10 cellular contexts compared by ENCODE assay signal in the genomic region with DNA sequence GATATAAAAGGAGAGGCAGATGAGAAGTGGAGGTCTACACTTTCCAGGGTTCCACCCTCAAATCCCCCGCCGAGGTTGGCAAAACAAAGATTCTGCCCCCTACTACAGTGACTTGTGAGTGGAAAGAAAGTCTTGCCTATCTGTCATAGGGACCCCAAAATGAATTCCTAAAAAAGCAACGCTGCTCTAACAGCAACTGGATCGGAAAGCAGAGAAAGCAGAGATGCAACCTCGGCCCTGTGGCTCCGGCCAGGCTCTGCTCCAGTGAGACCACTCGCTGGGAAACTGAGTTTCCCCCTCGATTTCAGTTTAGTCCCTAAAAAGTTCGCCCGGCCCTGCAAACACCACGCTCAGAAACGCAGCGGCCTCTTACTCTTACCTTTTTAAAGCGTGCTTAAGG.
DNase-seq lines count a peak whose midpoint lies in the region; ATAC-seq and TF ChIP-seq lines count a peak whose summit lies in the region.
"Had no signal": no experiment of that assay in that cellular context is flagged by ENCODE, and none has a peak within 500 bp of the region (broad histone marks: within the 10 kb centered on the region; RNA-seq: fewer than 3 reads in every experiment).

No MANE protein-coding gene starts in this region.

- H3K4me1 ChIP-seq in GM23248 (ENCODE audit: insufficient read depth) (peaks cover 57% of the 10 kb centered on the region), PC-3 (ENCODE audit: insufficient read depth, low read length) (peaks cover 27% of the 10 kb centered on the region), fibroblast of lung (ENCODE audit: control insufficient read depth, extremely low read depth, insufficient read depth, low read length) (peaks cover 14% of the 10 kb centered on the region)

- H3K4me2 ChIP-seq in GM23248 (ENCODE audit: unreplicated experiment) (peak overlapping the region; percentile 81), PC-3 (ENCODE audit: low read length) (0 out of 2 replicates have a peak overlapping the region, but pooled peaks have one; percentile 29), fibroblast of lung (ENCODE audit: extremely low read depth, insufficient read depth, low read length) (peak overlapping the region; percentile 48)

- H3K36me3 ChIP-seq in GM23248 (ENCODE audit: low read depth): no peaks in the 10 kb centered on the region
- no peaks in the 10 kb centered on the region for H3K36me3 ChIP-seq in PC-3 (ENCODE audit: low read depth, low read length)
- no peaks in the 10 kb centered on the region for H3K36me3 ChIP-seq in fibroblast of lung (ENCODE audit: control insufficient read depth, insufficient read depth, low read length)

- H3K4me3 Mint-ChIP-seq in osteocyte (ENCODE audit: unreplicated experiment): no peak overlapping the region
- H3K4me3 Mint-ChIP-seq: central memory CD8-positive, alpha-beta T cell had no signal

- H4K20me1 ChIP-seq in GM23248 (ENCODE audit: insufficient read depth) (no peaks in the 10 kb centered on the region), PC-3 (ENCODE audit: low read length) (no peaks in the 10 kb centered on the region), fibroblast of lung (ENCODE audit: control insufficient read depth, extremely low read depth, insufficient read depth, low read length) (no peaks in the 10 kb centered on the region)

- H3K27me3 Mint-ChIP-seq in osteocyte (ENCODE audit: unreplicated experiment): peaks cover 6% of the 10 kb centered on the region

- peak overlapping the region; percentile 64 for H3K4me3 ChIP-seq in GM23248
- H3K4me3 ChIP-seq in PC-3 (ENCODE audit: low read length): no peak overlapping the region
- peak overlapping the region in 1 of 4 experiments; percentile 11 for H3K4me3 ChIP-seq in fibroblast of lung (replicated peaks in 1 of 4; ENCODE audit: control extremely low read depth in 1 of 4, insufficient read depth in 1 of 4, low read depth in 3 of 4, low read length in 4 of 4)
- H3K4me3 ChIP-seq: lung had no signal

- POLR2A ChIA-PET in PC-3 (lab: Charles Lee; ENCODE audit: unreplicated experiment): interaction anchor here (0.7 kb wide), 1 partner anchor 347 kb away, joined by 3 read pairs; no protein-coding TSS in a partner anchor

- ATAC-seq in PC-3 (no peak), HG03095 (IDR thresholded peaks at IDR 0.05; ENCODE audit: unreplicated experiment) (no peak), GM19452 (IDR thresholded peaks at IDR 0.05; ENCODE audit: unreplicated experiment) (no peak)

- intact Hi-C loops in PC-3 (cut with micrococcal nuclease): no loop called here

- H3K4me1 Mint-ChIP-seq in osteocyte (ENCODE audit: unreplicated experiment): peaks cover 50% of the 10 kb centered on the region

- H3K9me2 ChIP-seq in GM23248 (ENCODE audit: insufficient read depth) (no peaks in the 10 kb centered on the region), PC-3 (replicated peaks; ENCODE audit: low read length) (no peaks in the 10 kb centered on the region)

- in situ Hi-C loops in GM23248 (cut with MboI): loop anchor here (5.0 to 10.0 kb wide), 3 partner anchors 467 to 1321 kb away; a partner anchor contains a TSS

- peak overlapping the region; percentile 97 for H3K27ac ChIP-seq in GM23248
- H3K27ac ChIP-seq in PC-3 (ENCODE audit: low read length): no peak overlapping the region
- no peak overlapping the region for H3K27ac ChIP-seq in fibroblast of lung (ENCODE audit: insufficient read depth, low read length)

- H3F3A ChIP-seq in GM23248 (ENCODE audit: insufficient read depth) (peaks cover 50% of the 10 kb centered on the region), PC-3 (ENCODE audit: low read length, unreplicated experiment) (no peaks in the 10 kb centered on the region)

- H3K9me3 ChIP-seq in GM23248 (ENCODE audit: low read depth): no peaks in the 10 kb centered on the region
- no peaks in the 10 kb centered on the region for H3K9me3 ChIP-seq in PC-3 (ENCODE audit: low read length)
- H3K9me3 ChIP-seq in fibroblast of lung (ENCODE audit: control insufficient read depth, insufficient read depth, low read depth, low read length): no peaks in the 10 kb centered on the region

- peaks cover 4% of the 10 kb centered on the region for H3K36me3 Mint-ChIP-seq in osteocyte (ENCODE audit: unreplicated experiment)

- TF ChIP-seq CTCF in PC-3 (conservative IDR thresholded peaks at IDR 0.05; ENCODE audit: low read depth, low read length): no peak
- no peak for TF ChIP-seq CTCF in fibroblast of lung (conservative IDR thresholded peaks at IDR 0.05 in 1 of 2, IDR thresholded peaks at IDR 0.05 in 1 of 2; ENCODE audit: low read depth in 1 of 2, low read length in 2 of 2)
- no peak for TF ChIP-seq CTCF in osteocyte (IDR thresholded peaks at IDR 0.05)

- H3K9ac ChIP-seq in GM23248 (peak overlapping the region; percentile 60), PC-3 (ENCODE audit: low read length) (no peak overlapping the region), fibroblast of lung (ENCODE audit: insufficient read depth, low read length) (no peak overlapping the region)

- H3K79me2 ChIP-seq in GM23248 (ENCODE audit: insufficient read depth) (peaks cover 6% of the 10 kb centered on the region; the same call in 1 of the 2 replicates), PC-3 (ENCODE audit: low read length) (no peaks in the 10 kb centered on the region), fibroblast of lung (ENCODE audit: control insufficient read depth, insufficient read depth, low read length) (no peaks in the 10 kb centered on the region)

- CTCF ChIA-PET in PC-3 (lab: Charles Lee): no interaction called here

- H2AFZ ChIP-seq in GM23248 (peak overlapping the region; percentile 81), PC-3 (ENCODE audit: low read length) (no peak overlapping the region), fibroblast of lung (ENCODE audit: low read length) (peak overlapping the region; percentile 66)

- peak; percentile 47 for DNase-seq in GM23248
- DNase-seq in PC-3: no peak
- no peak for DNase-seq in fibroblast of lung (ENCODE audit: low read depth in 2 of 2)
- DNase-seq in osteocyte (ENCODE audit: extremely low spot score, unreplicated experiment): no peak
- no peak for DNase-seq in NAMALWA (ENCODE audit: low spot score)
- no peak for DNase-seq in middle frontal gyrus (ENCODE audit: extremely low spot score, low spot score)

- BruUV-seq in PC-3 (replicated peaks; lab: Mats Ljungman, UMichigan): no TSS peak

- peak overlapping the region; percentile 90 for H3K27ac Mint-ChIP-seq in osteocyte (ENCODE audit: unreplicated experiment)

- H3K27me3 ChIP-seq in GM23248 (replicated peaks; ENCODE audit: insufficient read depth): no peaks in the 10 kb centered on the region
- peaks cover 54% of the 10 kb centered on the region for H3K27me3 ChIP-seq in PC-3 (ENCODE audit: low read length)
- no peaks in the 10 kb centered on the region for H3K27me3 ChIP-seq in fibroblast of lung (ENCODE audit: control insufficient read depth, insufficient read depth, low read length)

- no peaks in the 10 kb centered on the region for H3K9me3 Mint-ChIP-seq in osteocyte (ENCODE audit: unreplicated experiment)
- H3K9me3 Mint-ChIP-seq: central memory CD8-positive, alpha-beta T cell had no signal

- WGBS in GM23248 (ENCODE audit: low coverage in 1 of 2, low lambda C conversion rate in 2 of 2, missing lambda C conversion rate in 2 of 2), 2 experiments: 10% methylated on average over 14 of the region's 14 CpGs

Comparison
In these comparisons a context has a peak if more than half of its experiments do, and no peak if none do; other contexts are left out.
1. H3K4me2 ChIP-seq: peak in every context shown above with its lines; median percentile 81 in GM23248; 48 in fibroblast of lung; 29 in PC-3.